ENCODE assay signal across 1 cellular context in the genomic region with DNA sequence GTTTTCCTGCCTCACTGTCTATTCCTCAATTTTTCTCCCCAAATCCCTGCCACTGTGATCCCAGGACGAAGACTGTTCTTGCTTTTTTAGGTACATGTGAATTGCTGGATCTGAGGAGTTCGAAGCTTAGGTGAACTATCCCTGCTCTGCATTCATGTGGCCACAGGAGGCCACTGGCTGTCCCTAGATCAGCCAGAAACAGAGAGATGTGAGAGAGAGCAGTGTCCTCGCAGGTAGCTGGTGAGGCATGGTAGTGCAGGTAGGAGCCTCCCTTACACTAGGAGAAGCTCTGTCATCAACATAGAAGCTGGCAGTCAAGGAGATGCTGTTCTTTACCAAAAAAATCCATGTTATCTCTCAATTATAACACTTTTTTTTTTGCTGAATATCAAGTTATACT.
TF ChIP-seq lines count a peak whose summit lies in the region.

No MANE protein-coding gene starts in this region.

TF ChIP-seq in IMR-90, 13 proteins besides CTCF, POLR2A, EP300 and RAD21:
- TF ChIP-seq RCOR1 (IDR thresholded peaks at IDR 0.05; ENCODE audit: insufficient replicate concordance, low read length) (no peak), CEBPB (IDR thresholded peaks at IDR 0.05; ENCODE audit: low read depth, low read length) (no peak), FOS (IDR thresholded peaks at IDR 0.05; ENCODE audit: low read depth, low read length) (no peak), CHD1 (IDR thresholded peaks at IDR 0.05; ENCODE audit: low read depth, low read length) (no peak), MXI1 (IDR thresholded peaks at IDR 0.05; ENCODE audit: borderline replicate concordance, low read depth, low read length) (no peak)
